ENCODE assay signal across 10 cellular contexts in the genomic region with DNA sequence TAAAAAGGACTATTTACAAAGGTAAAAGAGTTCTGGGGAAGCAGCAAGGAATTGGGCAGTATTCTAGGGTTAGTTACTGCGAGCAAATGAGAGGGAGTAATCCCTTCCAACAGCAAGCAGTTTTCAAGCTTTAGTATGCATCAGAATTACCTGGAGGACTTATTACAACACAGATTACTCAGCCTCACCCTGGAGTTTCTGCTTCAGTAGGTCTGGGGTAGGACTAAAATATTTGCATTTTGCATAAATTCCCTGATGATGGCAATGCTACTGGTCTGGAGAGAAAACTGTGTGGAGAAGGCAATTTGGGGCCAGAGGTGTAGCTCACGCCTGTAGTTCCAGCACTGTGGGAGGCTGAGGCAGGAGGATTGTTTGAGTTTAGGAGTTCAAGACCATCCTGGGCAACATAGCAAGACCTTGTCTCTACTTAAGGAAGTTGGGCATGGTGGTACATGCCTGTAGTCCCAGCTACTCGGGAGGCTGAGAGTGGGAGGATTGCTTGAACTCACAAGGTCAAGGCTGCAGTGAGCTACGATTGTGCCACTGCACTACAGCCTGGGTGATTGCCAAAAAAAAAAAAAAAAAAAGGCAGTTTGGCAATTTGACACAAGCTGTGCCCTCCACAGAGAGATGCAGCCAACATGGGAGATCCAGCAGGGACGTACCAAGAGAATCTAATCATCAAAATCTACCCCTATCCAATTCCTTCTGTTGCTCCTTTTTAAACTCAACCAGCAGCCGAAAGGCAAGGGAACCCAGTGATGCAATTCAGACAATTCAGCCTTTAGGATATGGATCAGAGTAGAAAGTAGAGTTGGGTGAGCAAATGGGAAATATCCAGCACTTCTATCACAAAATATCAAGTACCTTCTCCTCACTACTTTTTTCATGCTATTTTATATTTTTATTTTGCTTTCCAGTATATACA. TPM values are rescaled to one million over a fixed set of nuclear protein-coding genes. Genes with fewer than 3 reads are reported as not detected.
DNase-seq lines count a peak whose midpoint lies in the region; FAIRE-seq and TF ChIP-seq lines count a peak whose summit lies in the region.
"Had no signal": no experiment of that assay in that cellular context is flagged by ENCODE, and none has a peak within 500 bp of the region (broad histone marks: within the 10 kb centered on the region; RNA-seq: fewer than 3 reads in every experiment).

No MANE protein-coding gene starts in this region.

- no peak for FAIRE-seq in GM12892 (lab: Jason Lieb, UNC)
- FAIRE-seq: colon had no signal

- H3K9ac ChIP-seq in SK-N-MC (ENCODE audit: insufficient read length), result peak overlapping the region; percentile 46

- DNase-seq in A673 (ENCODE audit: low spot score) (no peak), GM12892 (ENCODE audit: insufficient read length) (no peak), SK-N-MC (ENCODE audit: low read depth, low spot score) (no peak), epithelial cell of proximal tubule (ENCODE audit: low read depth) (peak; percentile 44), NCI-H345 (lab: John Stamatoyannopoulos, UW) (no peak), NCI-H510A (lab: John Stamatoyannopoulos, UW) (no peak), retina (no peak), hepatic stellate cell (ENCODE audit: low spot score) (no peak)
- DNase-seq: stimulated activated CD8-positive, alpha-beta memory T cell treated with anti-CD3 and anti-CD28 coated beads, Interleukin-4, amount 100 ng/mL, for 48 hours had no signal

- H3K9me3 ChIP-seq in A673 (ENCODE audit: low read depth, low read length, poor library complexity, severe bottlenecking), result no peaks in the 10 kb centered on the region
- no peaks in the 10 kb centered on the region for H3K9me3 ChIP-seq in SK-N-MC (ENCODE audit: low read depth, low read length)

- H3K36me3 ChIP-seq in A673 (ENCODE audit: insufficient read depth, low read length, poor library complexity, severe bottlenecking) (no peaks in the 10 kb centered on the region), SK-N-MC (ENCODE audit: insufficient read depth, low read length) (no peaks in the 10 kb centered on the region)

- H3K4me3 ChIP-seq in A673 (ENCODE audit: low read depth, low read length, poor library complexity, severe bottlenecking), result no peak overlapping the region
- no peak overlapping the region for H3K4me3 ChIP-seq in SK-N-MC
- no peak overlapping the region for H3K4me3 ChIP-seq in epithelial cell of proximal tubule (ENCODE audit: low read depth, low read length)

- no peak for TF ChIP-seq CTCF in A673 (conservative IDR thresholded peaks at IDR 0.05; ENCODE audit: low read depth, low read length)
- TF ChIP-seq CTCF in epithelial cell of proximal tubule (conservative IDR thresholded peaks at IDR 0.05; ENCODE audit: low read depth, low read length), result no peak

- peak; percentile 53; the same call in 1 of the 2 replicates for TF ChIP-seq POLR2A in GM12892 (IDR thresholded peaks at IDR 0.05; ENCODE audit: low read depth, low read length)

- no TSS peak for BruUV-seq in A673 (replicated peaks; lab: Mats Ljungman, UMichigan)

- H3K27me3 ChIP-seq in A673 (replicated peaks; ENCODE audit: insufficient read depth, low read depth, low read length, poor library complexity), result no peaks in the 10 kb centered on the region

- H3K4me1 ChIP-seq in A673 (ENCODE audit: insufficient read depth, low read length, poor library complexity, severe bottlenecking), result peaks cover 19% of the 10 kb centered on the region

- POLR2A ChIA-PET in A673 (lab: Charles Lee; ENCODE audit: low non-redundant PET), result no interaction called here

- intact Hi-C loops in A673 (cut with micrococcal nuclease; ENCODE audit: unreplicated experiment), result no loop called here

- peak overlapping the region; percentile 94 for H3K27ac ChIP-seq in A673 (ENCODE audit: low read depth, low read length, poor library complexity, severe bottlenecking)
- peak overlapping the region; percentile 89 for H3K27ac ChIP-seq in SK-N-MC

- CTCF ChIA-PET in A673 (lab: Charles Lee), result no interaction called here

RNA-seq across cellular contexts. Expression of a gene that starts 27.1 kb away (rescaled TPM):
- total RNA-seq in A673 (2021) (13.7 and 13.9 TPM in 2 replicates), epithelial cell of proximal tubule (4.6 and 7.4 TPM in 2 replicates)
- 6.1 TPM for polyA plus RNA-seq in GM12892 (2012; ENCODE audit: missing spikeins)
